8 cellular contexts compared by ENCODE assay signal in genomic region chr6:92473056-92473455, GRCh38.
"Had no signal": no experiment of that assay in that cellular context is flagged by ENCODE, and none has a peak within 500 bp of the region (broad histone marks: within the 10 kb centered on the region; RNA-seq: fewer than 3 reads in every experiment).

No MANE protein-coding gene starts in this region.

- H3K4me3 ChIP-seq: GM12878 had no signal

- ATAC-seq: GM12878 had no signal

- FAIRE-seq: G401.6, GM12878, GM12891, GM12892, GM18507, GM19239 had no signal

- DNase-seq: GDM1, GF-D8 had no signal
